In the genomic region with DNA sequence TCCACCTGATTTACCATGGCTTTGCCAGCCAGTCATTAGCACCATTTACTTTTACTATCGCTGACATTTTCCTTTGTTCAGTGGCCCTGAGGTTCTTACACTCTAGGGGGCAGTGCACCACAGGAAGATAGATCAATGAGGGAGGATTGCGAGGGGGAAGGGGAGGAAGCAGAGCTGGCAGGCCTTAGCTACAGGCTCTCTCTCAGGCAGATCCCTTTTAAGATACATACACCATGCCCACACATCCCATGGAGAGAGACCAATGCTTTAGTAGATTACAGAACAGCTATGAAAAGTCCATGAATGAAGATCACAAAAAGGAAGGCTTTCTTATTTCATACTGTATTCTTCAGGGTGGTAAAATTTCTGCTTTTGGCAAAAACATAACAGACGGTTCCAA, we compare ENCODE assay signal across 8 cellular contexts. TPM values are rescaled to one million over a fixed set of nuclear protein-coding genes. Genes with fewer than 3 reads are reported as not detected.
DNase-seq lines count a peak whose midpoint lies in the region; ATAC-seq, FAIRE-seq and TF ChIP-seq lines count a peak whose summit lies in the region.

No MANE protein-coding gene starts in this region.

- peak; percentile 74 for TF ChIP-seq CTCF in foreskin keratinocyte (conservative IDR thresholded peaks at IDR 0.05)
- peak; percentile 82 for TF ChIP-seq CTCF in parathyroid adenoma (IDR thresholded peaks at IDR 0.05)

- H2AFZ ChIP-seq in GM23248: peak overlapping the region; percentile 54
- peak overlapping the region; percentile 9 for H2AFZ ChIP-seq in parathyroid adenoma

- H3K9me2 ChIP-seq in GM23248 (ENCODE audit: insufficient read depth): no peaks in the 10 kb centered on the region

- no peaks in the 10 kb centered on the region for H3K27me3 ChIP-seq in GM23248 (replicated peaks; ENCODE audit: insufficient read depth)
- no peaks in the 10 kb centered on the region for H3K27me3 ChIP-seq in foreskin keratinocyte
- H3K27me3 ChIP-seq in parathyroid adenoma (ENCODE audit: control insufficient read depth, insufficient read depth, low read length): no peaks in the 10 kb centered on the region

- H3K9me3 ChIP-seq in GM23248 (ENCODE audit: low read depth) (no peaks in the 10 kb centered on the region), parathyroid adenoma (ENCODE audit: control insufficient read depth, low read length) (no peaks in the 10 kb centered on the region)

- H3K4me1 ChIP-seq in GM23248 (ENCODE audit: insufficient read depth): no peaks in the 10 kb centered on the region
- H3K4me1 ChIP-seq in foreskin keratinocyte: no peaks in the 10 kb centered on the region
- peaks cover 7% of the 10 kb centered on the region for H3K4me1 ChIP-seq in parathyroid adenoma

- 35% methylated on average over 3 of the region's 3 CpGs for WGBS in GM23248 (ENCODE audit: low coverage in 1 of 2, low lambda C conversion rate in 2 of 2, missing lambda C conversion rate in 2 of 2), 2 experiments

- no peak overlapping the region for H3K4me2 ChIP-seq in GM23248 (ENCODE audit: unreplicated experiment)
- H3K4me2 ChIP-seq in parathyroid adenoma (ENCODE audit: low read length): no peak overlapping the region

- TF ChIP-seq POLR2A in GM12892 (IDR thresholded peaks at IDR 0.05; ENCODE audit: low read depth, low read length): no peak

- H3F3A ChIP-seq in GM23248 (ENCODE audit: insufficient read depth): peaks cover 1% of the 10 kb centered on the region

- in situ Hi-C loops in GM23248 (cut with MboI): no loop called here

- DNase-seq in EL (peak; percentile 52), GM23248 (peak; percentile 78), Kasumi-1 (lab: John Stamatoyannopoulos, UW) (peak; percentile 92 to 93), RCC 7860 (ENCODE audit: low spot score) (peak; percentile 69), foreskin keratinocyte (peak in 1 of 2 donors; percentile 55), GM12892 (ENCODE audit: insufficient read length) (no peak)
- DNase-seq in activated gamma-delta T cell treated with anti-CD3 and anti-CD28 coated beads, Interleukin-2, amount 50 U/mL, for 16 hours (ENCODE audit: low read depth): peak; percentile 39

- H3K4me3 ChIP-seq in GM23248 (no peak overlapping the region), parathyroid adenoma (ENCODE audit: low read depth, low read length) (no peak overlapping the region)

- no peaks in the 10 kb centered on the region for H4K20me1 ChIP-seq in GM23248 (ENCODE audit: insufficient read depth)

- H3K9ac ChIP-seq in GM23248: no peak overlapping the region
- no peak overlapping the region for H3K9ac ChIP-seq in parathyroid adenoma

- no peak overlapping the region for H3K27ac ChIP-seq in GM23248
- no peak overlapping the region for H3K27ac ChIP-seq in foreskin keratinocyte
- H3K27ac ChIP-seq in parathyroid adenoma: no peak overlapping the region

- no peaks in the 10 kb centered on the region for H3K79me2 ChIP-seq in GM23248 (ENCODE audit: insufficient read depth)
- H3K79me2 ChIP-seq in parathyroid adenoma: no peaks in the 10 kb centered on the region

- ATAC-seq in foreskin keratinocyte: peak; percentile 76

- FAIRE-seq in RCC 7860 (lab: Jason Lieb, UNC) (peak; percentile 37), GM12892 (lab: Jason Lieb, UNC) (no peak)

- H3K36me3 ChIP-seq in GM23248 (ENCODE audit: low read depth): 0 out of 2 replicates have a peak, but pooled peaks cover 3% of the 10 kb centered on the region
- H3K36me3 ChIP-seq in parathyroid adenoma (ENCODE audit: control insufficient read depth, insufficient read depth, low read length): no peaks in the 10 kb centered on the region

RNA-seq across cellular contexts. Expression of a gene that starts 47.4 kb away (rescaled TPM):
- total RNA-seq in GM23248 (2014; rRNA removed; shearing (Covaris generic)): 3.0 and 7.8 TPM in 2 replicates
- polyA plus RNA-seq in GM23248 (2016; fragmentation: Nextera tagmentation; extraction: Ambion mirVana) (0.43 and 0.49 TPM in 2 replicates), foreskin keratinocyte (1.0 and 1.1 TPM in 2 replicates)
- total RNA-seq in foreskin keratinocyte: 4.9 and 5.4 TPM in 2 replicates
- 24.6 TPM for polyA plus RNA-seq in GM12892 (2012; ENCODE audit: missing spikeins)

RNA-seq across cellular contexts. Expression of a gene that starts 53.6 kb away (rescaled TPM):
- not detected in 2 replicates for total RNA-seq in GM23248 (2014; rRNA removed; shearing (Covaris generic))
- polyA plus RNA-seq in GM23248 (2016; fragmentation: Nextera tagmentation; extraction: Ambion mirVana): not detected in 2 replicates
- total RNA-seq in foreskin keratinocyte: not detected in 2 replicates
- not detected in 2 replicates for polyA plus RNA-seq in foreskin keratinocyte
- polyA plus RNA-seq in GM12892 (2012; ENCODE audit: missing spikeins): not detected
